Comparison of ENCODE assay signal across 1 cellular context in the genomic region with DNA sequence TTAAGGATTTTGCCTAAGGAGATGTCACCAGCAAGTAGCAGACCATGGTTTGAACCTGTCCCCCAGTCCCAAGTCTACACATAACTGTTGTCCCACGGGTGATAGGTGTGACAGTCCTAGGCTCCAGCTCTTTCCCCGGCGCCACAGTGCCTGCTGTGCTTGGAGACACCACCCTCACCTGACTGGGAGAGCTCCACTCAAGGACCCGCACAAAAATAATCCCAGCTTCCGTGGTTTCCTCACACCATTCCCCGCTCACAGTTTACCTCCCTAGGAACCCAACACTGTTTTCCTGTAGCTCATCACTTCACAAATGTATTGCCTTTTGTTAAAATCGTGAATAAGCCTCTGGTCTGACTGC.
TF ChIP-seq lines count a peak whose summit lies in the region.

No MANE protein-coding gene starts in this region.

TF ChIP-seq in GM23338, 12 proteins besides CTCF, POLR2A, EP300 and RAD21:
- TF ChIP-seq, protein P1, sequence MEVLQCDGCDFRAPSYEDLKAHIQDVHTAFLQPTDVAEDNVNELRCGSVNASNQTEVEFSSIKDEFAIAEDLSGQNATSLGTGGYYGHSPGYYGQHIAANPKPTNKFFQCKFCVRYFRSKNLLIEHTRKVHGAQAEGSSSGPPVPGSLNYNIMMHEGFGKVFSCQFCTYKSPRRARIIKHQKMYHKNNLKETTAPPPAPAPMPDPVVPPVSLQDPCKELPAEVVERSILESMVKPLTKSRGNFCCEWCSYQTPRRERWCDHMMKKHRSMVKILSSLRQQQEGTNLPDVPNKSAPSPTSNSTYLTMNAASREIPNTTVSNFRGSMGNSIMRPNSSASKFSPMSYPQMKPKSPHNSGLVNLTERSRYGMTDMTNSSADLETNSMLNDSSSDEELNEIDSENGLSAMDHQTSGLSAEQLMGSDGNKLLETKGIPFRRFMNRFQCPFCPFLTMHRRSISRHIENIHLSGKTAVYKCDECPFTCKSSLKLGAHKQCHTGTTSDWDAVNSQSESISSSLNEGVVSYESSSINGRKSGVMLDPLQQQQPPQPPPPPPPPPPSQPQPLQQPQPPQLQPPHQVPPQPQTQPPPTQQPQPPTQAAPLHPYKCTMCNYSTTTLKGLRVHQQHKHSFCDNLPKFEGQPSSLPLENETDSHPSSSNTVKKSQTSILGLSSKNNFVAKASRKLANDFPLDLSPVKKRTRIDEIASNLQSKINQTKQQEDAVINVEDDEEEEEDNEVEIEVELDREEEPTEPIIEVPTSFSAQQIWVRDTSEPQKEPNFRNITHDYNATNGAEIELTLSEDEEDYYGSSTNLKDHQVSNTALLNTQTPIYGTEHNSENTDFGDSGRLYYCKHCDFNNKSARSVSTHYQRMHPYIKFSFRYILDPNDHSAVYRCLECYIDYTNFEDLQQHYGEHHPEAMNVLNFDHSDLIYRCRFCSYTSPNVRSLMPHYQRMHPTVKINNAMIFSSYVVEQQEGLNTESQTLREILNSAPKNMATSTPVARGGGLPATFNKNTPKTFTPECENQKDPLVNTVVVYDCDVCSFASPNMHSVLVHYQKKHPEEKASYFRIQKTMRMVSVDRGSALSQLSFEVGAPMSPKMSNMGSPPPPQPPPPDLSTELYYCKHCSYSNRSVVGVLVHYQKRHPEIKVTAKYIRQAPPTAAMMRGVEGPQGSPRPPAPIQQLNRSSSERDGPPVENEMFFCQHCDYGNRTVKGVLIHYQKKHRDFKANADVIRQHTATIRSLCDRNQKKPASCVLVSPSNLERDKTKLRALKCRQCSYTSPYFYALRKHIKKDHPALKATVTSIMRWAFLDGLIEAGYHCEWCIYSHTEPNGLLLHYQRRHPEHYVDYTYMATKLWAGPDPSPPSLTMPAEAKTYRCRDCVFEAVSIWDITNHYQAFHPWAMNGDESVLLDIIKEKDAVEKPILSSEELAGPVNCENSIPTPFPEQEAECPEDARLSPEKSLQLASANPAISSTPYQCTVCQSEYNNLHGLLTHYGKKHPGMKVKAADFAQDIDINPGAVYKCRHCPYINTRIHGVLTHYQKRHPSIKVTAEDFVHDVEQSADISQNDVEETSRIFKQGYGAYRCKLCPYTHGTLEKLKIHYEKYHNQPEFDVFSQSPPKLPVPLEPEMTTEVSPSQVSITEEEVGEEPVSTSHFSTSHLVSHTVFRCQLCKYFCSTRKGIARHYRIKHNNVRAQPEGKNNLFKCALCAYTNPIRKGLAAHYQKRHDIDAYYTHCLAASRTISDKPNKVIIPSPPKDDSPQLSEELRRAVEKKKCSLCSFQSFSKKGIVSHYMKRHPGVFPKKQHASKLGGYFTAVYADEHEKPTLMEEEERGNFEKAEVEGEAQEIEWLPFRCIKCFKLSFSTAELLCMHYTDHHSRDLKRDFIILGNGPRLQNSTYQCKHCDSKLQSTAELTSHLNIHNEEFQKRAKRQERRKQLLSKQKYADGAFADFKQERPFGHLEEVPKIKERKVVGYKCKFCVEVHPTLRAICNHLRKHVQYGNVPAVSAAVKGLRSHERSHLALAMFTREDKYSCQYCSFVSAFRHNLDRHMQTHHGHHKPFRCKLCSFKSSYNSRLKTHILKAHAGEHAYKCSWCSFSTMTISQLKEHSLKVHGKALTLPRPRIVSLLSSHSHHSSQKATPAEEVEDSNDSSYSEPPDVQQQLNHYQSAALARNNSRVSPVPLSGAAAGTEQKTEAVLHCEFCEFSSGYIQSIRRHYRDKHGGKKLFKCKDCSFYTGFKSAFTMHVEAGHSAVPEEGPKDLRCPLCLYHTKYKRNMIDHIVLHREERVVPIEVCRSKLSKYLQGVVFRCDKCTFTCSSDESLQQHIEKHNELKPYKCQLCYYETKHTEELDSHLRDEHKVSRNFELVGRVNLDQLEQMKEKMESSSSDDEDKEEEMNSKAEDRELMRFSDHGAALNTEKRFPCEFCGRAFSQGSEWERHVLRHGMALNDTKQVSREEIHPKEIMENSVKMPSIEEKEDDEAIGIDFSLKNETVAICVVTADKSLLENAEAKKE (CRISPR knock-in tag; IDR thresholded peaks at IDR 0.05) = no peak
